Comparison of ENCODE assay signal across 14 cellular contexts in the genomic region with DNA sequence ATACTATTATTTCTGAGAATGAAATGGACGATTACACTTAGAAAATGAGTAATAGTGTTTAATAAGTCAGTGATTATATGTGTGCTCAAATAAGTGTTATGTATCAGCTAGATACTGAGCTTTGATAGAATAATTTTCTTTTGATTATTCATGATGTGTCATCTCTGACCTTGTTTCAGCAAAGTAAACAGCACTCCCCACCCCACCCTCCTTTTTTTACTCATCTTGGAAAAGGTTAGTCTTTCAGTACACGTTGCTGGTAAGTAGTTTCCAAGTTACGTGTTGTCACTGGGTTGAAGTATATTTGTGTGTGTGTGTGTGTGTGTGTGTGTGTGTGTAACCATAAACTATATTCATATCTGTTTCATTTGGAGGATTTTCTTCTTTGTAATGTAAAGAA.
A peak's percentile ranks its signal among the peaks of the same experiment; 100 is the strongest.
DNase-seq lines count a peak whose midpoint lies in the region; ATAC-seq and TF ChIP-seq lines count a peak whose summit lies in the region.
"Had no signal": no experiment of that assay in that cellular context is flagged by ENCODE, and none has a peak within 500 bp of the region (broad histone marks: within the 10 kb centered on the region; RNA-seq: fewer than 3 reads in every experiment).

No MANE protein-coding gene starts in this region.

- H2BK120ac ChIP-seq in IMR-90 (ENCODE audit: low read depth, low read length): no peak overlapping the region; the same call in 1 of the 2 replicates

- H3K4me2 ChIP-seq in IMR-90 (ENCODE audit: low read depth, low read length): no peak overlapping the region
- peak overlapping the region; percentile 46 for H3K4me2 ChIP-seq in mammary epithelial cell (ENCODE audit: insufficient read depth, low read depth, low read length)

- H3K27me3 ChIP-seq in IMR-90 (ENCODE audit: control insufficient read depth, insufficient read depth, low read length) (no peaks in the 10 kb centered on the region), mammary epithelial cell (ENCODE audit: insufficient read depth, low read length) (no peaks in the 10 kb centered on the region), left lung (no peaks in the 10 kb centered on the region), uterus (no peaks in the 10 kb centered on the region)
- H3K27me3 ChIP-seq: neutrophil, SJSA1, vagina had no signal

- H2AFZ ChIP-seq in IMR-90 (replicated peaks; ENCODE audit: low read length, poor library complexity) (no peak overlapping the region), mammary epithelial cell (ENCODE audit: low read depth, low read length) (no peak overlapping the region)

- BruUV-seq in IMR-90 (replicated peaks; lab: Mats Ljungman, UMichigan): no TSS peak
- BruUV-seq in mammary epithelial cell (replicated peaks; lab: Mats Ljungman, UMichigan): no TSS peak

- H3K36me3 ChIP-seq in IMR-90 (ENCODE audit: control insufficient read depth, insufficient read depth, low read length) (peaks cover 18% of the 10 kb centered on the region), mammary epithelial cell (ENCODE audit: insufficient read depth, low read length) (peaks cover 10% of the 10 kb centered on the region), left lung (no peaks in the 10 kb centered on the region), uterus (no peaks in the 10 kb centered on the region)
- H3K36me3 ChIP-seq: neutrophil, vagina had no signal

- no peaks in the 10 kb centered on the region for H3K79me2 ChIP-seq in mammary epithelial cell (ENCODE audit: insufficient read depth, low read length)

- no peak overlapping the region for H2BK15ac ChIP-seq in IMR-90 (ENCODE audit: low read depth, low read length)

- H3K4me3 ChIP-seq in IMR-90 (ENCODE audit: insufficient read depth, low read depth, low read length) (no peak overlapping the region), mammary epithelial cell (replicated peaks in 1 of 3; ENCODE audit: insufficient read depth in 1 of 3, low read depth in 2 of 3, low read length in 3 of 3) (no peak overlapping the region), left lung (no peak overlapping the region), uterus (no peak overlapping the region)
- H3K4me3 ChIP-seq: SJSA1, vagina had no signal

- H2BK20ac ChIP-seq in IMR-90 (ENCODE audit: low read depth, low read length): no peak overlapping the region

- H3K79me1 ChIP-seq in IMR-90 (ENCODE audit: low read depth in 1 of 2, low read length in 2 of 2): no peaks in the 10 kb centered on the region

- TF ChIP-seq POLR2A in IMR-90 (IDR thresholded peaks at IDR 0.05; ENCODE audit: low read depth, low read length) (no peak), uterus (IDR thresholded peaks at IDR 0.05) (no peak)

- H3K27ac ChIP-seq in IMR-90 (ENCODE audit: insufficient read depth, low read length): no peak overlapping the region
- H3K27ac ChIP-seq in mammary epithelial cell (ENCODE audit: insufficient read depth, low read depth, low read length): peak overlapping the region; percentile 77
- H3K27ac ChIP-seq in left lung: no peak overlapping the region
- H3K27ac ChIP-seq in uterus: no peak overlapping the region
- H3K27ac ChIP-seq: neutrophil, SJSA1, vagina had no signal

- H3K9ac ChIP-seq in IMR-90 (ENCODE audit: low read depth, low read length) (no peak overlapping the region), mammary epithelial cell (ENCODE audit: insufficient read depth, low read length) (no peak overlapping the region)

- H2AK5ac ChIP-seq in IMR-90 (ENCODE audit: low read depth, low read length): no peak overlapping the region

- intact Hi-C loops in IMR-90 (cut with micrococcal nuclease) (loop anchor here (10.0 kb wide), 1 partner anchor 154 kb away; no protein-coding TSS in a partner anchor), mammary epithelial cell (cut with micrococcal nuclease) (loop anchor here (1.0 to 5.0 kb wide), 2 partner anchors 83 to 174 kb away; no protein-coding TSS in a partner anchor), left lung (cut with DNase I) (no loop called here), uterus (cut with DNase I; ENCODE audit: low total_unique reads) (no loop called here)

- TF ChIP-seq CTCF in IMR-90 (conservative IDR thresholded peaks at IDR 0.05; ENCODE audit: low read depth, low read length) (no peak), mammary epithelial cell (conservative IDR thresholded peaks at IDR 0.05 in 1 of 2, IDR thresholded peaks at IDR 0.05 in 1 of 2; ENCODE audit: extremely low read depth in 1 of 2, insufficient read depth in 1 of 2, low read depth in 1 of 2, low read length in 2 of 2) (no peak), left lung (IDR thresholded peaks at IDR 0.05) (no peak), uterus (IDR thresholded peaks at IDR 0.05) (no peak)

- POLR2A ChIA-PET in IMR-90 (lab: Charles Lee; ENCODE audit: unreplicated experiment): no interaction called here

- DNase-seq in AG20443 (ENCODE audit: low spot score) (peak; percentile 32), IMR-90 (peak; percentile 95), mammary epithelial cell (peak; percentile 94), left lung (no peak), uterus (no peak), NCI-H82 treated with DMSO at 0.1 percent for 48 hours (lab: John Stamatoyannopoulos, UW; ENCODE audit: unreplicated experiment) (no peak), middle frontal gyrus (ENCODE audit: extremely low spot score, low spot score) (no peak)
- DNase-seq: activated CD8-positive, alpha-beta memory T cell treated with anti-CD3 and anti-CD28 coated beads, Interleukin-2, amount 10 ng/mL, durations not matched to agents 7 days and 5 days; DMS153; NCI-H1436 had no signal

- H4K20me1 ChIP-seq in IMR-90 (ENCODE audit: insufficient read depth, low read length): no peaks in the 10 kb centered on the region
- no peaks in the 10 kb centered on the region for H4K20me1 ChIP-seq in mammary epithelial cell (ENCODE audit: insufficient read depth, low read length)

- CTCF ChIA-PET in IMR-90 (lab: Yijun Ruan, JAX) (interaction anchor here (0.6 to 0.7 kb wide), 3 partner anchors 17 to 738 kb away, joined by 3 to 7 read pairs (median 3); no protein-coding TSS in a partner anchor), mammary epithelial cell (lab: Charles Lee; ENCODE audit: low non-redundant PET) (interaction anchor here (0.6 kb wide), 1 partner anchor 85 kb away, joined by 3 read pairs; no protein-coding TSS in a partner anchor)

- H2BK5ac ChIP-seq in IMR-90 (ENCODE audit: low read depth, low read length, poor library complexity, severe bottlenecking): no peak overlapping the region

- no peaks in the 10 kb centered on the region for H3K4me1 ChIP-seq in IMR-90 (ENCODE audit: control insufficient read depth, insufficient read depth, low read length)
- peaks cover 9% of the 10 kb centered on the region for H3K4me1 ChIP-seq in mammary epithelial cell (ENCODE audit: insufficient read depth, low read length)
- H3K4me1 ChIP-seq in left lung: no peaks in the 10 kb centered on the region
- H3K4me1 ChIP-seq in uterus: no peaks in the 10 kb centered on the region
- H3K4me1 ChIP-seq: vagina had no signal

- H3K18ac ChIP-seq in IMR-90 (ENCODE audit: low read depth, low read length): no peak overlapping the region

- H3K9me1 ChIP-seq in IMR-90 (ENCODE audit: insufficient read depth, low read length): 0 out of 2 replicates have a peak, but pooled peaks cover 2% of the 10 kb centered on the region

- ATAC-seq in IMR-90 (ENCODE audit: low read depth) (peak; percentile 68), left lung (peak; percentile 14), HG02623 (IDR thresholded peaks at IDR 0.05; ENCODE audit: unreplicated experiment) (no peak)
- ATAC-seq: activated CD8-positive, alpha-beta memory T cell treated with anti-CD3 and anti-CD28 coated beads, Interleukin-2, amount 10 ng/mL, durations not matched to agents 7 days and 5 days had no signal

- no peak overlapping the region for H4K91ac ChIP-seq in IMR-90 (ENCODE audit: insufficient read depth, low read depth, low read length)

- no peak overlapping the region for H4K5ac ChIP-seq in IMR-90 (ENCODE audit: low read depth, low read length)

- TF ChIP-seq RAD21 in IMR-90 (IDR thresholded peaks at IDR 0.05; ENCODE audit: low read length): no peak

- no CpG with 5 or more reads among the region's 3 CpGs for WGBS in IMR-90 (ENCODE audit: extremely low coverage in 2 of 2, insufficient read length in 1 of 2), 2 experiments
- 0% methylated on average over 3 of the region's 3 CpGs for WGBS in mammary epithelial cell (ENCODE audit: low coverage, missing lambda C conversion rate)

- H3K56ac ChIP-seq in IMR-90 (ENCODE audit: extremely low read depth, insufficient read depth, low read length): no peak overlapping the region

- in situ Hi-C loops in IMR-90 (cut with MboI; ENCODE audit: low sequenced_read_pairs) (no loop called here), mammary epithelial cell (cut with MboI; ENCODE audit: low sequenced_read_pairs in 2 of 2) (loop anchor here in 1 of 2 donors (10.0 kb wide), 1 partner anchor 176 kb away; no protein-coding TSS in a partner anchor)

- H4K8ac ChIP-seq in IMR-90 (ENCODE audit: low read depth in 2 of 2, low read length in 2 of 2): no peak overlapping the region

- H3K14ac ChIP-seq in IMR-90 (replicated peaks; ENCODE audit: low read depth, low read length): no peak overlapping the region

- no peak overlapping the region for H3K4ac ChIP-seq in IMR-90 (ENCODE audit: low read depth, low read length)

- H3K9me3 ChIP-seq in IMR-90 (ENCODE audit: control insufficient read depth, insufficient read depth, low read length): no peaks in the 10 kb centered on the region
- no peaks in the 10 kb centered on the region for H3K9me3 ChIP-seq in mammary epithelial cell (replicated peaks; ENCODE audit: insufficient read depth, low read length)
- no peaks in the 10 kb centered on the region for H3K9me3 ChIP-seq in left lung
- H3K9me3 ChIP-seq in uterus: no peaks in the 10 kb centered on the region
- H3K9me3 ChIP-seq: neutrophil, SJSA1, vagina had no signal

- dilution Hi-C loops in IMR-90 (cut with HindIII; ENCODE audit: low sequenced_read_pairs, unreplicated experiment): no loop called here
- dilution Hi-C loops in mammary epithelial cell (cut with HindIII; ENCODE audit: low sequenced_read_pairs): no loop called here

- no peak overlapping the region for H3K23ac ChIP-seq in IMR-90 (ENCODE audit: low read depth, low read length)

- no peak overlapping the region for H2AK9ac ChIP-seq in IMR-90 (replicated peaks; ENCODE audit: low read depth, low read length, poor library complexity)

TF ChIP-seq in IMR-90, 13 proteins besides CTCF, POLR2A, EP300 and RAD21 (continues in another document):
- TF ChIP-seq SMC3 (IDR thresholded peaks at IDR 0.05; ENCODE audit: low read depth, low read length): no peak
- TF ChIP-seq, protein P1, sequence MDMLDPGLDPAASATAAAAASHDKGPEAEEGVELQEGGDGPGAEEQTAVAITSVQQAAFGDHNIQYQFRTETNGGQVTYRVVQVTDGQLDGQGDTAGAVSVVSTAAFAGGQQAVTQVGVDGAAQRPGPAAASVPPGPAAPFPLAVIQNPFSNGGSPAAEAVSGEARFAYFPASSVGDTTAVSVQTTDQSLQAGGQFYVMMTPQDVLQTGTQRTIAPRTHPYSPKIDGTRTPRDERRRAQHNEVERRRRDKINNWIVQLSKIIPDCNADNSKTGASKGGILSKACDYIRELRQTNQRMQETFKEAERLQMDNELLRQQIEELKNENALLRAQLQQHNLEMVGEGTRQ (IDR thresholded peaks at IDR 0.05; ENCODE audit: low read depth, low read length): no peak
- peak; percentile 58 for TF ChIP-seq BHLHE40 (IDR thresholded peaks at IDR 0.05; ENCODE audit: low read depth, low read length)
- peak; percentile 18 for TF ChIP-seq RCOR1 (IDR thresholded peaks at IDR 0.05; ENCODE audit: insufficient replicate concordance, low read length)

Comparison
In these comparisons a context has a peak if more than half of its experiments do, and no peak if none do; other contexts are left out.
1. DNase-seq: peak in AG20443 (single experiment), IMR-90 (single experiment) and mammary epithelial cell (single experiment); none in left lung (0 of 2), uterus (0 of 2), NCI-H82 treated with DMSO at 0.1 percent for 48 hours (single experiment) and middle frontal gyrus (single experiment).
2. intact Hi-C loops: an anchor here in IMR-90 (10.0 kb wide) and mammary epithelial cell (1.0 to 5.0 kb wide); none called in left lung and uterus.